In genomic region chr3:50444782-50445181, GRCh38 we compare ENCODE assay signal across 24 cellular contexts. TPM values are rescaled to one million over a fixed set of nuclear protein-coding genes. Genes with fewer than 3 reads are reported as not detected.
"Had no signal": no experiment of that assay in that cellular context is flagged by ENCODE, and none has a peak within 500 bp of the region (broad histone marks: within the 10 kb centered on the region; RNA-seq: fewer than 3 reads in every experiment).

No MANE protein-coding gene starts in this region.

- DNase-seq: activated CD4-positive, alpha-beta T cell treated with anti-CD3 and anti-CD28 coated beads for 48 hours; activated CD4-positive, alpha-beta T cell treated with anti-CD3 and anti-CD28 coated beads, Interleukin-2, amount 50 U/mL, for 48 hours; activated CD4-positive, CD25-positive, alpha-beta regulatory T cell treated with anti-CD3 and anti-CD28 coated beads, Interleukin-2, amount 50 U/mL, for 72 hours; activated CD8-positive, alpha-beta memory T cell treated with anti-CD3 and anti-CD28 coated beads, Interleukin-2, amount 10 ng/mL, durations not matched to agents 7 days and 5 days; activated effector memory CD4-positive, alpha-beta T cell treated with Interleukin-2 at 50 U/mL for 16 hours; activated naive CD4-positive, alpha-beta T cell; activated T-cell treated with anti-CD3 and anti-CD28 coated beads, Interleukin-2, amount 50 U/mL, for 24 hours; amygdala; Karpas-422; MM.1S; NCI-H1105; NCI-H1436; NCI-H1694 treated with DMSO at 0.1 percent for 48 hours; NCI-H2029 treated with DMSO at 0.1 percent for 48 hours; NCI-H69; NK-92 treated with Interleukin-12 subunit alpha and Interleukin-12 subunit beta, amount 100 ng/mL, for 24 hours; OCI-M1; Peyer's patch; Right ventricle myocardium superior; SJCRH30; SK-N-SH; T-helper 1 cell had no signal

- H3K27me3 ChIP-seq: Peyer's patch, SJCRH30 had no signal

- H3K4me1 ChIP-seq: Peyer's patch had no signal

- H3K27ac ChIP-seq: Peyer's patch, RWPE1, SJCRH30 had no signal

- H3K4me3 ChIP-seq: Peyer's patch, SJCRH30 had no signal

- ATAC-seq: activated CD8-positive, alpha-beta memory T cell treated with anti-CD3 and anti-CD28 coated beads, Interleukin-2, amount 10 ng/mL, durations not matched to agents 7 days and 5 days; WTC11 had no signal

- H3K36me3 ChIP-seq: Peyer's patch, SJCRH30 had no signal

- H3K9me3 ChIP-seq: Peyer's patch, SJCRH30, SK-N-SH had no signal

RNA-seq across cellular contexts. Expression of gene CACNA2D2, which starts 58.7 kb away (rescaled TPM):
- total RNA-seq: SJCRH30 had no signal
